16 cellular contexts compared by ENCODE assay signal in the genomic region with DNA sequence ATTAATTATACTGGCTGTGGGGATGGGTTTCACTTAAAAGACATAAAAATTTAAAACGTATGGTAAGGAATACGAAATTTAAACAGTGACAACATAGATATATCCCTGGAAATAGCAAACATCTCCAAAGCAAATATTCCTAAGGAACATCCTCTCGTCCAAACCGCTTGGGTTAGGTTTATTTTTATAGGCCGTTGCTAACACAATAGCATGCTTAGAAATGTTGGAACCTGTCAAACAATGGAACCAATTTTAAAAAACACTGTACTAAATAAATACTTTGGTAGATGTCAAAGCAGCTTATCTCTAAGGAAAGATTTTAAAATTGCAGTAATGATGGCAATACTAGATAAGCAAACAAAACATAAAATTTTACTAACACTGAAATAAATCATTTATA. TPM values are rescaled to one million over a fixed set of nuclear protein-coding genes. Genes with fewer than 3 reads are reported as not detected.
DNase-seq lines count a peak whose midpoint lies in the region; ATAC-seq, FAIRE-seq and TF ChIP-seq lines count a peak whose summit lies in the region.
"Had no signal": no experiment of that assay in that cellular context is flagged by ENCODE, and none has a peak within 500 bp of the region (broad histone marks: within the 10 kb centered on the region; RNA-seq: fewer than 3 reads in every experiment).

No MANE protein-coding gene starts in this region.

- no peak for TF ChIP-seq POLR2A in GM12892 (IDR thresholded peaks at IDR 0.05; ENCODE audit: low read depth, low read length)

- WGBS in aorta, 2 donors, result 7 to 12% methylated on average over 5 of the region's 5 CpGs

- ATAC-seq in GM18870 (IDR thresholded peaks at IDR 0.05; ENCODE audit: unreplicated experiment) (no peak), aorta (ENCODE audit: low FRiP score) (no peak)

- peak; percentile 46 for DNase-seq in DMS153 treated with DMSO at 0.1 percent for 48 hours (lab: John Stamatoyannopoulos, UW; ENCODE audit: unreplicated experiment)
- DNase-seq in NCI-H146 treated with DMSO at 0.1 percent for 48 hours (lab: John Stamatoyannopoulos, UW; ENCODE audit: unreplicated experiment), result peak; percentile 12
- DNase-seq in GM12892 (ENCODE audit: insufficient read length), result no peak
- no peak for DNase-seq in aorta
- DNase-seq: BE2C; CD4-positive, alpha-beta memory T cell; HCEC 1CT; Karpas-422; NCI-H446; NCI-H82; Peyer's patch; SHP77 treated with DMSO at 0.1 percent for 48 hours had no signal

- intact Hi-C loops in aorta (cut with DNase I), result loop anchor here in 1 of 2 donors (10.0 kb wide), 1 partner anchor 56 kb away; no protein-coding TSS in a partner anchor

- H3K9me3 ChIP-seq in muscle layer of colon (ENCODE audit: low read length) (no peaks in the 10 kb centered on the region), aorta (ENCODE audit: control insufficient read depth, low read length) (no peaks in the 10 kb centered on the region)
- H3K9me3 ChIP-seq: BE2C, Peyer's patch had no signal

- H3K4me3 ChIP-seq in muscle layer of colon (ENCODE audit: low read depth in 1 of 2, low read length in 2 of 2) (no peak overlapping the region), aorta (ENCODE audit: low read length in 2 of 2) (no peak overlapping the region)
- H3K4me3 ChIP-seq: Peyer's patch had no signal

- peak; percentile 85 for FAIRE-seq in endometrium (lab: Jason Lieb, UNC)
- no peak for FAIRE-seq in GM12892 (lab: Jason Lieb, UNC)
- FAIRE-seq: GM18507 had no signal

- H3K9ac ChIP-seq in muscle layer of colon (ENCODE audit: low read length), result no peak overlapping the region

- no peaks in the 10 kb centered on the region for H3K27me3 ChIP-seq in muscle layer of colon (ENCODE audit: control insufficient read depth in 1 of 2, insufficient read depth in 2 of 2, low read length in 2 of 2)
- no peaks in the 10 kb centered on the region for H3K27me3 ChIP-seq in aorta (ENCODE audit: control insufficient read depth in 1 of 2, insufficient read depth in 2 of 2, low read length in 1 of 2)
- H3K27me3 ChIP-seq: BE2C, Peyer's patch had no signal

- H3K4me1 ChIP-seq in muscle layer of colon (ENCODE audit: insufficient read depth, low read length), result peaks cover 31% of the 10 kb centered on the region
- peaks cover 0 to 4% of the 10 kb centered on the region in 2 donors for H3K4me1 ChIP-seq in aorta (ENCODE audit: control insufficient read depth in 1 of 2, insufficient read depth in 2 of 2, low read length in 2 of 2)
- H3K4me1 ChIP-seq: BE2C had no signal

- H3K36me3 ChIP-seq in muscle layer of colon (ENCODE audit: insufficient read depth, low read length) (peaks cover 2% of the 10 kb centered on the region), aorta (ENCODE audit: control insufficient read depth in 1 of 2, insufficient read depth in 2 of 2, low read length in 1 of 2) (peaks cover 0 to under 1% of the 10 kb centered on the region in 2 donors)

- H3K27ac ChIP-seq in muscle layer of colon (ENCODE audit: low read depth, low read length) (peak overlapping the region; percentile 52), aorta (ENCODE audit: low read depth in 1 of 2, low read length in 2 of 2) (no peak overlapping the region)
- H3K27ac ChIP-seq: Peyer's patch had no signal

RNA-seq across cellular contexts. Expression of a gene that starts 45.4 kb away (rescaled TPM):
- 25.9 TPM for polyA plus RNA-seq in GM12892 (2012; ENCODE audit: missing spikeins)
- 100 to 1,000 TPM; 126 to 127 TPM for total RNA-seq in aorta
- 10 to 100 TPM; 25.3 to 30.6 TPM for polyA plus RNA-seq in aorta

Comparison
In these comparisons a context has a peak if more than half of its experiments do, and no peak if none do; other contexts are left out.
1. DNase-seq: peak in DMS153 treated with DMSO at 0.1 percent for 48 hours (single experiment) and NCI-H146 treated with DMSO at 0.1 percent for 48 hours (single experiment); none in GM12892 (single experiment) and aorta (0 of 2).